In genomic region chr2:179297922-179298321, GRCh38 we compare ENCODE assay signal across 24 cellular contexts.
"Had no signal": no experiment of that assay in that cellular context is flagged by ENCODE, and none has a peak within 500 bp of the region (broad histone marks: within the 10 kb centered on the region; RNA-seq: fewer than 3 reads in every experiment).

No MANE protein-coding gene starts in this region.

- DNase-seq: activated B cell treated with CpG ODN at 0.5 μM for 24 hours; activated CD4-positive, alpha-beta memory T cell treated with anti-CD3 and anti-CD28 coated beads for 36 hours; activated CD4-positive, alpha-beta T cell treated with anti-CD3 and anti-CD28 coated beads for 1 hour; activated CD4-positive, alpha-beta T cell treated with anti-CD3 and anti-CD28 coated beads, Interleukin-2, amount 10 ng/mL, durations not matched to agents 24 days and 14 days; activated CD8-positive, alpha-beta memory T cell treated with anti-CD3 and anti-CD28 coated beads for 24 hours; activated gamma-delta T cell; activated naive CD4-positive, alpha-beta T cell treated with anti-CD3 and anti-CD28 coated beads, Interleukin-2, amount 50 U/mL, for 16 hours; activated naive CD8-positive, alpha-beta T cell treated with anti-CD3 and anti-CD28 coated beads, Interleukin-2, amount 10 ng/mL, durations not matched to agents 7 days and 5 days; activated T-cell treated with anti-CD3 and anti-CD28 coated beads, Interleukin-2, amount 50 U/mL, for 4 hours; adrenal gland; anterior cingulate cortex; central memory CD4-positive, alpha-beta T cell; NCI-H1105 treated with DMSO at 0.1 percent for 48 hours; NCI-H1436 treated with DMSO at 0.1 percent for 48 hours; NCI-H187; NCI-H2081 treated with DMSO at 0.1 percent for 48 hours; NCI-H526 treated with DMSO at 0.1 percent for 48 hours; NCI-H82; Right ventricle myocardium superior; SJCRH30; T-helper 9 cell had no signal

- H3K4me1 ChIP-seq: adrenal gland, SJCRH30 had no signal

- H3K27me3 ChIP-seq: adrenal gland, SJCRH30 had no signal

- H3K27ac ChIP-seq: adrenal gland, RWPE1, SJCRH30 had no signal

- H3K9me3 ChIP-seq: adrenal gland had no signal

- H3K4me3 ChIP-seq: adrenal gland, SJCRH30 had no signal

- H3K36me3 ChIP-seq: adrenal gland, SJCRH30 had no signal

- ATAC-seq: activated T-cell treated with anti-CD3 and anti-CD28 coated beads, Interleukin-2, amount 50 U/mL, for 4 hours; Panc1; SK-N-SH treated with all-trans-retinoic acid at 6 μM for 48 hours had no signal
